8 cellular contexts compared by ENCODE assay signal in the genomic region with DNA sequence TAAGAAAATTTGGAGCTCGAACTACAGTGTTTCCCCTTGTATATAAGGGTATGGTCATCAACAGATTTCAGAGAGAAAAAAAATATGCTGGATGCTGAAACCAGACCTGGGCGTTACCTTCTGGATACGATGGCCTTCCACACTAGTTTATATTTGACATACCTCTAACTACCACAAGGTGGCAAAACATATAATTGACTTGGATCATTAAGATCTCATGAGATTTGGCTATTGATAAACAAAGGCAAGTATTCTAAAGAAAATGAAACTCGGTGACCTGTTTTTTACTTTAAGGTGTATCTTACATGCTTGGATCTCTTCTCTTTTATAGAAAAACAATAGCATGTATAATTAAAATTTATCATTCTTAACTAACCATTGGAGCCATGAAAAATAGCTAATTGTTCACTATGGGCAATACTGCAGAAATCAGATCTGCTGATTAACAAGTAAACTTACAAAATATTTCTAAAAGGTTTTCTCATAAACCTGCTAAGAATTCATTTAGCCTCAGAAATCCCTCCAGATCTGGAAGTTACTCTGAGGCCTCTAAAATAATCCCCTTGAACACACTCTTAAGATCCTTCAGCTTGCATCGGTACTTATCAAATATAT.
A peak's percentile ranks its signal among the peaks of the same experiment; 100 is the strongest.
DNase-seq lines count a peak whose midpoint lies in the region; ATAC-seq and TF ChIP-seq lines count a peak whose summit lies in the region.

No MANE protein-coding gene starts in this region.

- ATAC-seq in GM21723 (IDR thresholded peaks at IDR 0.05; ENCODE audit: unreplicated experiment) (peak; percentile 72), right lobe of liver (peak in 1 of 4 donors; percentile 49)

- no peaks in the 10 kb centered on the region for H3K79me2 ChIP-seq in OCI-LY7 (ENCODE audit: insufficient read depth, low read depth, low read length)

- H3K27ac ChIP-seq in OCI-LY7 (ENCODE audit: low read depth, low read length, poor library complexity, severe bottlenecking), result no peak overlapping the region
- H3K27ac ChIP-seq in right lobe of liver, result no peak overlapping the region
- no peak overlapping the region for H3K27ac ChIP-seq in esophagus muscularis mucosa (replicated peaks in 1 of 4)

- no peaks in the 10 kb centered on the region for H3K36me3 ChIP-seq in OCI-LY7 (ENCODE audit: insufficient read depth, low read length)
- H3K36me3 ChIP-seq in right lobe of liver, result no peaks in the 10 kb centered on the region
- no peaks in the 10 kb centered on the region for H3K36me3 ChIP-seq in esophagus muscularis mucosa

- no peaks in the 10 kb centered on the region for H3K9me3 ChIP-seq in OCI-LY7 (ENCODE audit: low read length)
- H3K9me3 ChIP-seq in right lobe of liver, result no peaks in the 10 kb centered on the region
- no peaks in the 10 kb centered on the region for H3K9me3 ChIP-seq in esophagus muscularis mucosa

- WGBS in right lobe of liver (ENCODE audit: insufficient coverage, low coverage, low lambda C conversion rate, missing lambda C conversion rate), result 31% methylated on average over 5 of the region's 5 CpGs
- WGBS in esophagus muscularis mucosa, result 64% methylated on average over 5 of the region's 5 CpGs

- intact Hi-C loops in OCI-LY7 (cut with micrococcal nuclease; ENCODE audit: unreplicated experiment) (no loop called here), right lobe of liver (cut with DNase I) (no loop called here), esophagus muscularis mucosa (cut with DNase I) (no loop called here)

- H3K4me3 ChIP-seq in OCI-LY7 (ENCODE audit: low read depth, low read length, poor library complexity, severe bottlenecking), result no peak overlapping the region
- H3K4me3 ChIP-seq in right lobe of liver, result no peak overlapping the region
- H3K4me3 ChIP-seq in esophagus muscularis mucosa, result no peak overlapping the region

- DNase-seq in GM13976 (ENCODE audit: low spot score) (peak; percentile 22), OCI-LY7 (ENCODE audit: low spot score) (peak; percentile 59), right lobe of liver (no peak), NCI-H146 treated with DMSO at 0.1 percent for 48 hours (lab: John Stamatoyannopoulos, UW; ENCODE audit: unreplicated experiment) (no peak), HPDE6-E6E7 (ENCODE audit: extremely low spot score) (no peak), esophagus muscularis mucosa (ENCODE audit: extremely low spot score) (no peak)
- DNase-seq in activated CD8-positive, alpha-beta memory T cell treated with anti-CD3 and anti-CD28 coated beads, Interleukin-2, amount 50 U/mL, for 48 hours, result no peak

- H2AFZ ChIP-seq in OCI-LY7 (ENCODE audit: low read length), result no peak overlapping the region

- no peak for TF ChIP-seq POLR2A in right lobe of liver (IDR thresholded peaks at IDR 0.05)
- no peak for TF ChIP-seq POLR2A in esophagus muscularis mucosa (IDR thresholded peaks at IDR 0.05; ENCODE audit: low read depth)

- H3K4me2 ChIP-seq in OCI-LY7 (ENCODE audit: low read length), result no peak overlapping the region

- POLR2A ChIA-PET in OCI-LY7 (lab: Charles Lee), result interaction anchor here (0.7 kb wide), 1 partner anchor 125 kb away, joined by 3 read pairs; no protein-coding TSS in a partner anchor

- no peaks in the 10 kb centered on the region for H4K20me1 ChIP-seq in OCI-LY7 (ENCODE audit: insufficient read depth, low read length)

- H3K4me1 ChIP-seq in OCI-LY7 (ENCODE audit: insufficient read depth, low read length, poor library complexity, severe bottlenecking) (peaks cover 31% of the 10 kb centered on the region), right lobe of liver (no peaks in the 10 kb centered on the region), esophagus muscularis mucosa (no peaks in the 10 kb centered on the region)

- CTCF ChIA-PET in OCI-LY7 (lab: Charles Lee; ENCODE audit: unreplicated experiment), result no interaction called here

- in situ Hi-C loops in GM13976 (cut with MboI; ENCODE audit: low sequenced_read_pairs, unreplicated experiment), result no loop called here

- H3K27me3 ChIP-seq in right lobe of liver (no peaks in the 10 kb centered on the region), esophagus muscularis mucosa (no peaks in the 10 kb centered on the region)

- no TSS peak for BruUV-seq in OCI-LY7 (replicated peaks; lab: Mats Ljungman, UMichigan)

- no peak for TF ChIP-seq CTCF in GM13976 (IDR thresholded peaks at IDR 0.05; ENCODE audit: borderline replicate concordance, control extremely low read depth, extremely low read depth, insufficient read depth, missing control alignments)
- TF ChIP-seq CTCF in OCI-LY7 (conservative IDR thresholded peaks at IDR 0.05; ENCODE audit: low read length), result peak; percentile 82
- TF ChIP-seq CTCF in right lobe of liver (IDR thresholded peaks at IDR 0.05), result peak; percentile 24 to 39 (median 32)
- peak in 1 of 3 experiments; percentile 14 for TF ChIP-seq CTCF in esophagus muscularis mucosa (IDR thresholded peaks at IDR 0.05)

- no peaks in the 10 kb centered on the region for H3K9me2 ChIP-seq in OCI-LY7 (ENCODE audit: insufficient read depth, low read length)

- no peak for TF ChIP-seq EP300 in esophagus muscularis mucosa (IDR thresholded peaks at IDR 0.05)

Comparison
In these comparisons a context has a peak if more than half of its experiments do, and no peak if none do; other contexts are left out.
1. DNase-seq: peak in GM13976 (single experiment) and OCI-LY7 (single experiment); none in right lobe of liver (0 of 3), NCI-H146 treated with DMSO at 0.1 percent for 48 hours (single experiment), HPDE6-E6E7 (single experiment), activated CD8-positive, alpha-beta memory T cell treated with anti-CD3 and anti-CD28 coated beads, Interleukin-2, amount 50 U/mL, for 48 hours (single experiment) and esophagus muscularis mucosa (single experiment).